ENCODE assay signal across 8 cellular contexts in the genomic region with DNA sequence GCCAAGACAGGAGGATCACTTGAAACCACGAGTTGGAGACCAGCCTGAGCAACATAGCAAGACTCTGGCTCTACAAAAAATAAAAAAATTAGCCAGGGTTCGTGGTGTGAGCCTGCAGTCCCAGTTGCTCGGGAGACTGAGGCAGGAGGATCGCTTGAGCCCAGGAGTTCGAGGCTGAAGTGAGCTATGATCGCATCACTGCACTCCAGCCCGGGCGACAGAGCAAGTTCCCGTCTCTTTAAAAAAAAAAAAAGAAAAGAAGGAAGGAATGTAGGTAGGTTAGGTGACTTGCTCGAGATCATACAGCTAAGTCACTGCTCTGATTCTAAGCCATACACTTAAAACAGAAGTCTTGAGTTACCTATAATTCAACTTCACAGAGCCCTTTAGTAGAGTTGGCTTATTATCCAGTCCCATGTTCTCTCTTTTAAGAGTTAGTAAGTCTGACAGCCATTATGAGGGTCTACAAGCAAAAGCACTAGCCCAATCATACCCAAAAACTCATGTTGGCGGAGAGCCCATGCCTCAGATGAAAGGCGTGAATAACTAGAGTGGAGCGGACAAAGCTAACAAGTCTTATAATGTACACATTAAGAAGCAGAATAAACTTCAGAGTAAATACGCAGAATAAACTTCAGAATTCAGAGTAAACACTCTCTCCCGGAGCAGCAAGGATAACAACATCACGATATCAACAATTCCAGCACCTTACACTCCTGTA. TPM values are rescaled to one million over a fixed set of nuclear protein-coding genes. Genes with fewer than 3 reads are reported as not detected.
DNase-seq lines count a peak whose midpoint lies in the region; ATAC-seq, FAIRE-seq and TF ChIP-seq lines count a peak whose summit lies in the region.

No MANE protein-coding gene starts in this region.

- H3K27me3 ChIP-seq in BLaER1 (no peaks in the 10 kb centered on the region), HUES48 (ENCODE audit: control insufficient read depth, insufficient read depth, low read length) (no peaks in the 10 kb centered on the region), keratinocyte (ENCODE audit: control insufficient read depth, extremely low read depth, insufficient read depth, low read length) (no peaks in the 10 kb centered on the region)

- no peak for ATAC-seq in activated naive CD8-positive, alpha-beta T cell treated with anti-CD3 and anti-CD28 coated beads, Interleukin-2, amount 10 ng/mL, durations not matched to agents 7 days and 5 days (ENCODE audit: low read depth)
- no peak for ATAC-seq in GM19324 (IDR thresholded peaks at IDR 0.05; ENCODE audit: low FRiP score, unreplicated experiment)

- no peaks in the 10 kb centered on the region for H3K9me1 ChIP-seq in keratinocyte (ENCODE audit: control insufficient read depth, extremely low read depth, insufficient read depth, low read length)

- H3K27ac Mint-ChIP-seq in activated naive CD8-positive, alpha-beta T cell treated with anti-CD3 and anti-CD28 coated beads, Interleukin-2, amount 10 ng/mL, durations not matched to agents 7 days and 5 days: peak overlapping the region; percentile 98

- peak overlapping the region; percentile 86 for H3K4me2 ChIP-seq in BLaER1
- peak overlapping the region; percentile 91 for H3K4me2 ChIP-seq in keratinocyte (ENCODE audit: control insufficient read depth, extremely low read depth, insufficient read depth, low read depth, low read length)

- peaks cover 7% of the 10 kb centered on the region for H3K36me3 Mint-ChIP-seq in activated naive CD8-positive, alpha-beta T cell treated with anti-CD3 and anti-CD28 coated beads, Interleukin-2, amount 10 ng/mL, durations not matched to agents 7 days and 5 days

- H2AFZ ChIP-seq in keratinocyte (ENCODE audit: control insufficient read depth, low read length): peak overlapping the region; percentile 82

- H3K79me2 ChIP-seq in keratinocyte (ENCODE audit: control insufficient read depth, insufficient read depth, low read length): peaks cover 55% of the 10 kb centered on the region

- H3K4me3 ChIP-seq in BLaER1 (peak overlapping the region; percentile 91), HUES48 (ENCODE audit: low read depth, low read length) (peak overlapping the region; percentile 88), keratinocyte (ENCODE audit: control insufficient read depth in 2 of 3, extremely low read depth in 1 of 3, insufficient read depth in 2 of 3, low read depth in 1 of 3, low read length in 3 of 3) (peak overlapping the region; percentile 92 to 96 (median 95))

- no peak for DNase-seq in activated naive CD8-positive, alpha-beta T cell treated with anti-CD3 and anti-CD28 coated beads, Interleukin-2, amount 10 ng/mL, durations not matched to agents 7 days and 5 days
- DNase-seq in keratinocyte (ENCODE audit: low read depth, low spot score) (no peak), substantia nigra (lab: John Stamatoyannopoulos, UW) (peak in 1 of 49 donors; percentile 13), inferior parietal cortex (ENCODE audit: extremely low spot score) (no peak)
- DNase-seq in stimulated activated CD4-positive, alpha-beta T cell treated with anti-CD3 and anti-CD28 coated beads, Interleukin-4, amount 100 ng/mL, for 1 hour: no peak

- H3K27me3 Mint-ChIP-seq in activated naive CD8-positive, alpha-beta T cell treated with anti-CD3 and anti-CD28 coated beads, Interleukin-2, amount 10 ng/mL, durations not matched to agents 7 days and 5 days: peaks cover 10% of the 10 kb centered on the region

- H3K36me3 ChIP-seq in BLaER1: no peaks in the 10 kb centered on the region
- no peaks in the 10 kb centered on the region for H3K36me3 ChIP-seq in HUES48 (ENCODE audit: control insufficient read depth, insufficient read depth, low read length)
- peaks cover 0 to 3% of the 10 kb centered on the region in 2 experiments for H3K36me3 ChIP-seq in keratinocyte (ENCODE audit: control insufficient read depth in 2 of 2, extremely low read depth in 1 of 2, insufficient read depth in 2 of 2, low read length in 2 of 2)

- TF ChIP-seq CTCF in keratinocyte (optimal IDR thresholded peaks at IDR 0.05 in 1 of 3, IDR thresholded peaks at IDR 0.05 in 1 of 3, conservative IDR thresholded peaks at IDR 0.05 in 1 of 3; ENCODE audit: extremely low read depth in 1 of 3, insufficient read depth in 2 of 3, low read length in 3 of 3): no peak

- H4K20me1 ChIP-seq in BLaER1 (no peaks in the 10 kb centered on the region; the same call in 1 of the 2 replicates), keratinocyte (ENCODE audit: control insufficient read depth, extremely low read depth, insufficient read depth, low read length) (no peaks in the 10 kb centered on the region)

- H3K9me3 ChIP-seq in BLaER1 (no peaks in the 10 kb centered on the region), HUES48 (ENCODE audit: control insufficient read depth, insufficient read depth, low read length) (no peaks in the 10 kb centered on the region), keratinocyte (ENCODE audit: control insufficient read depth, low read depth, low read length) (no peaks in the 10 kb centered on the region)

- POLR2A ChIA-PET in activated naive CD8-positive, alpha-beta T cell treated with anti-CD3 and anti-CD28 coated beads, Interleukin-2, amount 10 ng/mL, durations not matched to agents 7 days and 5 days (lab: Charles Lee): interaction anchor here (0.6 to 1.9 kb wide), 4 partner anchors 8 to 189 kb away, joined by 3 to 14 read pairs (median 4); no protein-coding TSS in a partner anchor

- H3K9ac ChIP-seq in BLaER1 (peak overlapping the region; percentile 85), HUES48 (ENCODE audit: low read depth, low read length) (peak overlapping the region; percentile 79), keratinocyte (ENCODE audit: control insufficient read depth, extremely low read depth, insufficient read depth, low read length) (peak overlapping the region; percentile 98)

- peaks cover 23% of the 10 kb centered on the region for H3K4me1 Mint-ChIP-seq in activated naive CD8-positive, alpha-beta T cell treated with anti-CD3 and anti-CD28 coated beads, Interleukin-2, amount 10 ng/mL, durations not matched to agents 7 days and 5 days

- peak overlapping the region; percentile 82 for H3K27ac ChIP-seq in BLaER1
- H3K27ac ChIP-seq in HUES48 (ENCODE audit: low read depth, low read length): peak overlapping the region; percentile 73
- peak overlapping the region; percentile 98 for H3K27ac ChIP-seq in keratinocyte (ENCODE audit: control insufficient read depth, insufficient read depth, low read length)
- H3K27ac ChIP-seq in substantia nigra (ENCODE audit: low read depth, low read length, poor library complexity, severe bottlenecking): peak overlapping the region; percentile 66

- peak; percentile 23 for FAIRE-seq in keratinocyte (lab: Jason Lieb, UNC)

- H3K4me1 ChIP-seq in BLaER1 (peaks cover 23% of the 10 kb centered on the region), HUES48 (ENCODE audit: control insufficient read depth, insufficient read depth, low read length) (no peaks in the 10 kb centered on the region), keratinocyte (ENCODE audit: control insufficient read depth, extremely low read depth, insufficient read depth, low read length) (peaks cover 12% of the 10 kb centered on the region)

- dilution Hi-C loops in keratinocyte (cut with MboI; ENCODE audit: extremely low pct_ligation_motif_present, low sequenced_read_pairs): no loop called here

- H3K4me3 Mint-ChIP-seq in activated naive CD8-positive, alpha-beta T cell treated with anti-CD3 and anti-CD28 coated beads, Interleukin-2, amount 10 ng/mL, durations not matched to agents 7 days and 5 days: peak overlapping the region; percentile 98

- H3K9me3 Mint-ChIP-seq in activated naive CD8-positive, alpha-beta T cell treated with anti-CD3 and anti-CD28 coated beads, Interleukin-2, amount 10 ng/mL, durations not matched to agents 7 days and 5 days: no peaks in the 10 kb centered on the region

RNA-seq across cellular contexts. Expression of gene AAGAB, which starts 0.8 kb away (rescaled TPM):
- total RNA-seq in activated naive CD8-positive, alpha-beta T cell treated with anti-CD3 and anti-CD28 coated beads, Interleukin-2, amount 10 ng/mL, durations not matched to agents 7 days and 5 days: 10 to 100 TPM; 39.3 to 40.4 TPM
- polyA plus RNA-seq in keratinocyte: 59.5 to 82.7 TPM (median 62.0 TPM) in 3 replicates
- 76.0 TPM for polyA plus RNA-seq in keratinocyte (2011; ENCODE audit: low read depth)
- 50.9 and 94.7 TPM in 2 replicates for polyA plus RNA-seq in keratinocyte (2011; cell fraction: cytosol; rRNA removed)
- 42.8 and 48.0 TPM in 2 replicates for polyA plus RNA-seq in keratinocyte (2011; cell fraction: nucleus; rRNA removed)
- 44.3 and 46.8 TPM in 2 replicates for polyA plus RNA-seq in keratinocyte (2012; ENCODE audit: low replicate concordance)
- 41.1 to 99.2 TPM (median 96.8 TPM) in 3 replicates for polyA minus RNA-seq in keratinocyte
- 56.2 TPM for polyA minus RNA-seq in keratinocyte (2011; cell fraction: cytosol; rRNA and poly(A)+ RNA removed)
- polyA minus RNA-seq in keratinocyte (2011; cell fraction: nucleus; rRNA and poly(A)+ RNA removed): 27.1 and 47.3 TPM in 2 replicates

RNA-seq across cellular contexts. Expression of gene IQCH, which starts 0.9 kb away (rescaled TPM):
- 1 to 10 TPM; 1.2 to 2.2 TPM for total RNA-seq in activated naive CD8-positive, alpha-beta T cell treated with anti-CD3 and anti-CD28 coated beads, Interleukin-2, amount 10 ng/mL, durations not matched to agents 7 days and 5 days
- polyA plus RNA-seq in keratinocyte: 2.2 to 3.0 TPM (median 2.6 TPM) in 3 replicates
- polyA plus RNA-seq in keratinocyte (2011; ENCODE audit: low read depth): 1.3 TPM
- 1.7 and 2.4 TPM in 2 replicates for polyA plus RNA-seq in keratinocyte (2011; cell fraction: cytosol; rRNA removed)
- 3.0 and 3.6 TPM in 2 replicates for polyA plus RNA-seq in keratinocyte (2011; cell fraction: nucleus; rRNA removed)
- 1.3 and 1.6 TPM in 2 replicates for polyA plus RNA-seq in keratinocyte (2012; ENCODE audit: low replicate concordance)
- 3.5 to 7.9 TPM (median 6.8 TPM) in 3 replicates for polyA minus RNA-seq in keratinocyte
- 2.5 TPM for polyA minus RNA-seq in keratinocyte (2011; cell fraction: cytosol; rRNA and poly(A)+ RNA removed)
- 4.3 and 15.1 TPM in 2 replicates for polyA minus RNA-seq in keratinocyte (2011; cell fraction: nucleus; rRNA and poly(A)+ RNA removed)
